Comparison of ENCODE assay signal across 9 cellular contexts in genomic region chr11:109971184-109971523, GRCh38.
DNase-seq lines count a peak whose midpoint lies in the region; ATAC-seq and TF ChIP-seq lines count a peak whose summit lies in the region.
"Had no signal": no experiment of that assay in that cellular context is flagged by ENCODE, and none has a peak within 500 bp of the region (broad histone marks: within the 10 kb centered on the region; RNA-seq: fewer than 3 reads in every experiment).

No MANE protein-coding gene starts in this region.

- H3K9ac ChIP-seq in OCI-LY3 (ENCODE audit: low read length): no peak overlapping the region

- H3K4me1 ChIP-seq in right atrium auricular region (peaks cover 0 to 27% of the 10 kb centered on the region in 2 donors), OCI-LY3 (ENCODE audit: low read length) (peaks cover 38% of the 10 kb centered on the region)
- H3K4me1 ChIP-seq: prostate gland had no signal

- H3K27me3 ChIP-seq in right atrium auricular region (no peaks in the 10 kb centered on the region), OCI-LY3 (ENCODE audit: low read depth, low read length) (0 out of 2 replicates have a peak, but pooled peaks cover 7% of the 10 kb centered on the region)

- H2AFZ ChIP-seq in OCI-LY3 (ENCODE audit: low read depth, low read length): peak overlapping the region; percentile 64

- H4K20me1 ChIP-seq in OCI-LY3 (ENCODE audit: insufficient read depth, low read length): no peaks in the 10 kb centered on the region

- H3K4me2 ChIP-seq in OCI-LY3 (ENCODE audit: low read length): peak overlapping the region; percentile 59

- DNase-seq in Right ventricle myocardium inferior (ENCODE audit: missing footprints): no peak
- DNase-seq in right atrium auricular region (ENCODE audit: low spot score): no peak
- peak; percentile 59 for DNase-seq in fibroblast of villous mesenchyme (ENCODE audit: low read depth)
- DNase-seq in superior temporal gyrus (ENCODE audit: extremely low spot score): peak; percentile 50
- no peak for DNase-seq in SW480 (ENCODE audit: low spot score)

- TF ChIP-seq CTCF in right atrium auricular region (IDR thresholded peaks at IDR 0.05): no peak
- TF ChIP-seq CTCF in OCI-LY3 (IDR thresholded peaks at IDR 0.05; ENCODE audit: low read depth, low read length): no peak
- TF ChIP-seq CTCF in fibroblast of villous mesenchyme (IDR thresholded peaks at IDR 0.05; ENCODE audit: insufficient read depth, low read depth, low read length): no peak

- intact Hi-C loops in Right ventricle myocardium inferior (cut with DNase I): no loop called here

- peak; percentile 65 for ATAC-seq in Right ventricle myocardium inferior
- ATAC-seq in GM18498 (IDR thresholded peaks at IDR 0.05; ENCODE audit: unreplicated experiment): no peak
- ATAC-seq in esophagus mucosa: no peak

- H3K27ac ChIP-seq in right atrium auricular region: no peak overlapping the region
- H3K27ac ChIP-seq in OCI-LY3 (ENCODE audit: low read length): no peak overlapping the region
- H3K27ac ChIP-seq: prostate gland had no signal

- no peaks in the 10 kb centered on the region for H3K9me3 ChIP-seq in right atrium auricular region
- H3K9me3 ChIP-seq in OCI-LY3 (ENCODE audit: insufficient read depth, low read length): no peaks in the 10 kb centered on the region
- H3K9me3 ChIP-seq: prostate gland had no signal

- no peaks in the 10 kb centered on the region for H3K36me3 ChIP-seq in right atrium auricular region
- H3K36me3 ChIP-seq in OCI-LY3 (replicated peaks; ENCODE audit: low read depth, low read length): no peaks in the 10 kb centered on the region
- H3K36me3 ChIP-seq: prostate gland had no signal

- H3K79me2 ChIP-seq in OCI-LY3 (ENCODE audit: low read length): no peaks in the 10 kb centered on the region

- no peak overlapping the region for H3K4me3 ChIP-seq in right atrium auricular region
- peak overlapping the region; percentile 44 for H3K4me3 ChIP-seq in OCI-LY3 (ENCODE audit: low read length)
- no peak overlapping the region for H3K4me3 ChIP-seq in fibroblast of villous mesenchyme (ENCODE audit: low read depth, low read length)
- H3K4me3 ChIP-seq: prostate gland had no signal

Comparison
In these comparisons a context has a peak if more than half of its experiments do, and no peak if none do; other contexts are left out.
1. DNase-seq: peak in fibroblast of villous mesenchyme (single experiment) and superior temporal gyrus (single experiment); none in Right ventricle myocardium inferior (single experiment), right atrium auricular region (single experiment) and SW480 (single experiment).